Comparison of ENCODE assay signal across 10 cellular contexts in the genomic region with DNA sequence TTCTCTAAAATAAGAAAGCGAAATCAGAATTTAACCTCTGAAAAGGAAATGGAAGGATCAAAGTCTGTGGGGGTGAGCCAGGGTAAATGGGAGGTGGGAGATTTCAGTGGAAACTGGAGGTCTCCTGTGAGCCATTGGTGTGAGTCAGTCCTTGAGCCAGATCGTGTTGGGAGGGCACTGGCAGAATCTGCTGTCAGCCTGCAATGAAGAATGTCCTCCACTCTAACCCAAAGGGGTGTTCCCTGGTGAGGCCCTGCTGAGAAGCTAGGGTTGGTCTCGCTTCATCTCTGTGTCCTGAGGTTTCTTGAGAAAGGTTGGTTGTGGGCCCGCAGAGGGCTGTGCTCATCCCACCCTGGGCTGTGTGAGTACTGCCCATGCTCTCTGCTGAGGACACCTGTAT. TPM values are rescaled to one million over a fixed set of nuclear protein-coding genes. Genes with fewer than 3 reads are reported as not detected.
DNase-seq lines count a peak whose midpoint lies in the region; ATAC-seq and TF ChIP-seq lines count a peak whose summit lies in the region.
"Had no signal": no experiment of that assay in that cellular context is flagged by ENCODE, and none has a peak within 500 bp of the region (broad histone marks: within the 10 kb centered on the region; RNA-seq: fewer than 3 reads in every experiment).

No MANE protein-coding gene starts in this region.

- H4K91ac ChIP-seq in trophoblast cell (ENCODE audit: low read depth, low read length), result no peak overlapping the region

- no peak for TF ChIP-seq POLR2A in gastrocnemius medialis (IDR thresholded peaks at IDR 0.05)

- H3K79me2 ChIP-seq in trophoblast cell (ENCODE audit: control insufficient read depth, insufficient read depth, low read length, poor library complexity), result peaks cover 12% of the 10 kb centered on the region

- H3K36me3 ChIP-seq in RWPE2 (ENCODE audit: low read depth) (peaks cover 17% of the 10 kb centered on the region), esophagus (ENCODE audit: control insufficient read depth in 2 of 2, insufficient read depth in 2 of 2, low read length in 1 of 2) (peaks cover 0 to 9% of the 10 kb centered on the region in 2 donors), trophoblast cell (ENCODE audit: control insufficient read depth in 1 of 2, insufficient read depth in 2 of 2, low read length in 2 of 2) (peaks cover 0 to 5% of the 10 kb centered on the region in 2 experiments), gastrocnemius medialis (no peaks in the 10 kb centered on the region)

- ATAC-seq in RWPE2 (ENCODE audit: low read depth), result peak; percentile 4; the same call in 1 of the 3 replicates
- ATAC-seq in gastrocnemius medialis, result no peak
- ATAC-seq in HG03342 (IDR thresholded peaks at IDR 0.05; ENCODE audit: unreplicated experiment), result no peak
- ATAC-seq: effector memory CD8-positive, alpha-beta T cell had no signal

- no peak overlapping the region for H2AFZ ChIP-seq in trophoblast cell (ENCODE audit: insufficient read depth, low read length, poor library complexity)

- H3K4me1 ChIP-seq in RWPE2 (ENCODE audit: insufficient read depth, poor library complexity, severe bottlenecking) (peaks cover 22% of the 10 kb centered on the region), esophagus (ENCODE audit: control insufficient read depth in 2 of 2, insufficient read depth in 2 of 2, low read length in 1 of 2) (peaks cover 2 to 19% of the 10 kb centered on the region in 2 donors), trophoblast cell (ENCODE audit: control insufficient read depth in 1 of 2, insufficient read depth in 2 of 2, low read length in 2 of 2) (peaks cover 6 to 11% of the 10 kb centered on the region in 2 experiments), gastrocnemius medialis (peaks cover 29 to 34% of the 10 kb centered on the region in 2 donors)

- no peak overlapping the region for H3K14ac ChIP-seq in trophoblast cell (ENCODE audit: low read length)

- H3K4me3 ChIP-seq in RWPE2 (ENCODE audit: severe bottlenecking) (no peak overlapping the region), esophagus (ENCODE audit: low read depth in 1 of 2, low read length in 2 of 2) (peak overlapping the region; percentile 48 to 78), trophoblast cell (ENCODE audit: low read depth, low read length) (peak overlapping the region; percentile 0), gastrocnemius medialis (no peak overlapping the region)

- in situ Hi-C loops in gastrocnemius medialis (cut with MboI; ENCODE audit: low sequenced_read_pairs in 4 of 4), result loop anchor here in 1 of 4 donors (25.0 kb wide), 1 partner anchor 270 kb away; a partner anchor contains a TSS

- DNase-seq in EH (ENCODE audit: low read depth), result peak; percentile 62
- DNase-seq in RWPE2 (ENCODE audit: low spot score), result no peak
- no peak for DNase-seq in trophoblast cell
- no peak for DNase-seq in gastrocnemius medialis
- DNase-seq in cerebellum (ENCODE audit: low spot score), result no peak
- no peak for DNase-seq in T1000 (lab: John Stamatoyannopoulos, UW)
- DNase-seq: activated CD8-positive, alpha-beta memory T cell treated with anti-CD3 and anti-CD28 coated beads, Interleukin-2, amount 50 U/mL, for 4 hours; effector memory CD8-positive, alpha-beta T cell had no signal

- H2BK120ac ChIP-seq in trophoblast cell (ENCODE audit: insufficient read depth, low read length, poor library complexity), result no peak overlapping the region

- no peak overlapping the region for H3K9ac ChIP-seq in trophoblast cell (ENCODE audit: low read length)

- H3K9me3 ChIP-seq in RWPE2 (ENCODE audit: severe bottlenecking), result no peaks in the 10 kb centered on the region
- H3K9me3 ChIP-seq in esophagus (ENCODE audit: control insufficient read depth in 2 of 2, insufficient read depth in 1 of 2, low read depth in 1 of 2, low read length in 1 of 2), result no peaks in the 10 kb centered on the region
- peaks cover 2% of the 10 kb centered on the region for H3K9me3 ChIP-seq in trophoblast cell (ENCODE audit: insufficient read depth, low read depth, low read length)
- H3K9me3 ChIP-seq in gastrocnemius medialis, result no peaks in the 10 kb centered on the region

- no peak overlapping the region for H2AK5ac ChIP-seq in trophoblast cell (ENCODE audit: low read length)

- H2BK12ac ChIP-seq in trophoblast cell (ENCODE audit: low read length), result no peak overlapping the region

- no peak overlapping the region for H4K8ac ChIP-seq in trophoblast cell (ENCODE audit: low read depth, low read length)

- no peak overlapping the region for H3K4ac ChIP-seq in trophoblast cell (ENCODE audit: low read depth, low read length)

- intact Hi-C loops in gastrocnemius medialis (cut with DNase I; ENCODE audit: low total_unique reads), result no loop called here

- H2BK5ac ChIP-seq in trophoblast cell (ENCODE audit: low read depth, low read length, poor library complexity), result no peak overlapping the region

- H3K18ac ChIP-seq in trophoblast cell (ENCODE audit: low read length), result no peak overlapping the region

- peaks cover 12% of the 10 kb centered on the region for H3K79me1 ChIP-seq in trophoblast cell (ENCODE audit: low read length)

- no peak overlapping the region for H3K4me2 ChIP-seq in trophoblast cell (ENCODE audit: low read length)

- no peak for TF ChIP-seq CTCF in RWPE2 (IDR thresholded peaks at IDR 0.05; ENCODE audit: poor library complexity, severe bottlenecking)
- no peak for TF ChIP-seq CTCF in gastrocnemius medialis (IDR thresholded peaks at IDR 0.05 in 4 of 5, conservative IDR thresholded peaks at IDR 0.05 in 1 of 5)

- H3K23ac ChIP-seq in trophoblast cell (ENCODE audit: low read length), result no peak overlapping the region

- H3K27me3 ChIP-seq in RWPE2 (ENCODE audit: insufficient read depth, poor library complexity, severe bottlenecking) (no peaks in the 10 kb centered on the region), esophagus (ENCODE audit: control insufficient read depth in 1 of 2, insufficient read depth in 2 of 2, low read length in 2 of 2) (no peaks in the 10 kb centered on the region), trophoblast cell (ENCODE audit: insufficient read depth, low read length) (no peaks in the 10 kb centered on the region), gastrocnemius medialis (no peaks in the 10 kb centered on the region)

- H3K27ac ChIP-seq in RWPE2 (ENCODE audit: poor library complexity, severe bottlenecking), result peak overlapping the region; percentile 85
- H3K27ac ChIP-seq in esophagus (ENCODE audit: low read depth in 2 of 2, low read length in 1 of 2), result peak overlapping the region in 1 of 2 donors; percentile 47
- no peak overlapping the region for H3K27ac ChIP-seq in trophoblast cell (ENCODE audit: low read depth, low read length)
- H3K27ac ChIP-seq in gastrocnemius medialis, result peak overlapping the region in 1 of 4 donors; percentile 39

- no peak overlapping the region for H4K12ac ChIP-seq in trophoblast cell (ENCODE audit: low read depth, low read length)

- WGBS in esophagus, 2 donors, result 73 to 84% methylated on average over 4 of the region's 4 CpGs
- no CpG with 5 or more reads among the region's 4 CpGs for WGBS in trophoblast cell (ENCODE audit: extremely low coverage, insufficient coverage, insufficient read length)

RNA-seq across cellular contexts. Expression of a gene that starts 2.4 kb away (rescaled TPM):
- 100 to 1,000 TPM in 1 of 2 donors, 10 to 100 TPM in 1; 50.6 to 173 TPM for polyA plus RNA-seq in esophagus
- polyA plus RNA-seq in trophoblast cell (2013), result 89.3 and 101 TPM in 2 replicates
- 100 to 1,000 TPM in 2 of 4 donors, 10 to 100 TPM in 2; 65.9 to 124 (median 93.7) TPM for total RNA-seq in gastrocnemius medialis
- total RNA-seq in cerebellum, result 19.3 TPM

Comparison
In these comparisons a context has a peak if more than half of its experiments do, and no peak if none do; other contexts are left out.
1. H3K4me3 ChIP-seq: peak in esophagus (2 of 2) and trophoblast cell (single experiment); none in RWPE2 (single experiment) and gastrocnemius medialis (0 of 4).